ENCODE assay signal across 1 cellular context in the genomic region with DNA sequence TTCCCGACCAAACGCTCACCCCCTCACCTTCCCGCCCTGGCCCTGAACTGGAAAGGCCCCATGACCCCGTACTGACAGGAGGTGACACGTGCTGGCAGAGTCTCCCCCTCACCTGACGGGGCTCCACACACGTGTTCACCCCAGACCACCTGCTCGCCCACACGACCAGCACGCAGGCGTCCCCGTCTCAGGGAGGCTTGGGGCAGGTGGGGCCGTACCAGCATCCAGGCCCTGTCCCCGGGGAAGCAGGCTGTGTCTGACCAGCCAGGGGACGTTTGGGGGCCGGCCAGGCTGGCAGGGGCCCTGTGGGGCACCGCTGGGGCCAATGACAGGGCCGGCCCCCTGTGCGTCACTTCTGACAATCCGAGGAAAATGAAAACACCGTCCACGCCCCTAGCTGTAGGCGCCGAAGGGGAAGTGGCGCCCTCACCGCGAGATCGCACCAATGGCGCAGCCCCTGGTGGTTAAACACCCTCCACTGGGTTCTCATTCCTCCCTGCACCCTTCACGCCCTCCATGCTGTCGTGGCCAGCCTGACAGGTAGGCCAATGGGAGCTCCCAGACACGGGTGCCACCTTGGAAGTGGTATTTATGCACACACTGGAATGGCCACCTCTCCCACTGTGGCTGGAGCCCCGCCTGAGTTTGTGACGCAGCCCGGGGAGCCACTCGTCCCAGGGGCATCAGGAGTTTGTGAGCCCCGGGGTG.
TF ChIP-seq lines count a peak whose summit lies in the region.

No MANE protein-coding gene starts in this region.

TF ChIP-seq in H1, 55 proteins besides CTCF, POLR2A, EP300 and RAD21 (continued from another document):
- TF ChIP-seq GTF2F1 (IDR thresholded peaks at IDR 0.05; ENCODE audit: borderline replicate concordance, low read depth, low read length) (no peak), BRCA1 (IDR thresholded peaks at IDR 0.05; ENCODE audit: low read depth, low read length) (no peak), GABPA (IDR thresholded peaks at IDR 0.05; ENCODE audit: borderline replicate concordance, insufficient read depth, low read length) (no peak), CBX5 (IDR thresholded peaks at IDR 0.05; ENCODE audit: low read depth, low read length) (no peak), EZH2 (IDR thresholded peaks at IDR 0.05; ENCODE audit: low read depth, low read length, severe bottlenecking) (no peak), MAFK (IDR thresholded peaks at IDR 0.05; ENCODE audit: low read depth, low read length) (no peak), KDM4A (IDR thresholded peaks at IDR 0.05; ENCODE audit: low read depth, low read length, severe bottlenecking) (no peak)
TF ChIP-seq in H1: peak in this region for 0.
